16 cellular contexts compared by ENCODE assay signal in the genomic region with DNA sequence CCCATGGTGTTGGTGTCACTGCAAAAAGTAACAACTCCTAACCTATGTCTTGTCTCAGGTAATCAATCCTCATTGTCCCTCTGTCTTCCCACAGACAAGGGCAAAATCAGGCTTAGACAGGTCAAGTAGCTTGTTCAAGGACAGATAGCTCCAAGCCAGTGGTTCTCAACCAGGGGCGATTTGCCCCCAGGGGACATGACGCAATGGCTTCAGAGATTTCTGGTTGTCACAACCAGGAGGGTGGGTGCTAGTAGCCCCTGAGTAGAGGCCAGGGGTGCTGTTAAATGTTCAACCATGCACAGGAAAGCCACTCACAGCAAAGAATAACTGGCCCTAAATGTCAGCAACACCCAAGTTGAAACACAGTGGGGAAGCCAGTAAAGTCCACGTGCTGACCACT.
"Had no signal": no experiment of that assay in that cellular context is flagged by ENCODE, and none has a peak within 500 bp of the region (broad histone marks: within the 10 kb centered on the region; RNA-seq: fewer than 3 reads in every experiment).

No MANE protein-coding gene starts in this region.

- DNase-seq: activated CD4-positive, alpha-beta memory T cell treated with anti-CD3 and anti-CD28 coated beads for 36 hours; activated CD4-positive, alpha-beta T cell treated with anti-CD3 and anti-CD28 coated beads for 1 hour; activated gamma-delta T cell treated with Interleukin-2 at 50 U/mL for 16 hours; activated naive CD8-positive, alpha-beta T cell treated with anti-CD3 and anti-CD28 coated beads for 36 hours; activated T-cell treated with anti-CD3 and anti-CD28 coated beads, Interleukin-2, amount 50 U/mL, for 4 hours; anterior cingulate cortex; dorsolateral prefrontal cortex; foreskin keratinocyte; left cardiac atrium; nephron progenitor cell; psoas muscle; stimulated activated CD4-positive, alpha-beta T cell treated with anti-CD3 and anti-CD28 coated beads, Interleukin-12 subunit alpha, Interleukin-12 subunit beta, amount 100 ng/mL, for 4 hours; stimulated activated CD4-positive, alpha-beta T cell treated with anti-CD3 and anti-CD28 coated beads, Interleukin-2, amount 100 ng/mL, for 48 hours had no signal

- H3K4me1 ChIP-seq: foreskin keratinocyte had no signal

- H3K9me3 ChIP-seq: psoas muscle, vagina had no signal

- H3K27ac ChIP-seq: dorsolateral prefrontal cortex, foreskin keratinocyte, psoas muscle, vagina had no signal

- H3K4me3 ChIP-seq: dorsolateral prefrontal cortex, psoas muscle, vagina had no signal

- ATAC-seq: activated T-cell treated with anti-CD3 and anti-CD28 coated beads, Interleukin-2, amount 50 U/mL, for 4 hours; esophagus mucosa; left cardiac atrium; sciatic nerve had no signal

- H3K27me3 ChIP-seq: foreskin keratinocyte, vagina had no signal
